ENCODE assay signal across 13 cellular contexts in genomic region chr4:151226004-151226932, GRCh38. TPM values are rescaled to one million over a fixed set of nuclear protein-coding genes. Genes with fewer than 3 reads are reported as not detected.
DNase-seq lines count a peak whose midpoint lies in the region; ATAC-seq and TF ChIP-seq lines count a peak whose summit lies in the region.
"Had no signal": no experiment of that assay in that cellular context is flagged by ENCODE, and none has a peak within 500 bp of the region (broad histone marks: within the 10 kb centered on the region; RNA-seq: fewer than 3 reads in every experiment).

No MANE protein-coding gene starts in this region.

- CTCF ChIA-PET in T-cell (lab: Charles Lee) = no interaction called here

- peak overlapping the region in 3 of 5 donors; percentile 21 to 58 (median 46) for H3K27ac ChIP-seq in adrenal gland
- H3K27ac ChIP-seq in cardiac muscle cell = peak overlapping the region; percentile 10

- H3K4me3 Mint-ChIP-seq in T-cell = no peak overlapping the region
- no peak overlapping the region for H3K4me3 Mint-ChIP-seq in stimulated activated naive B cell treated with anti-CD40 and anti-IgM and Interleukin-4, amounts not matched to agents 10 μg/mL and 1 μg/mL and 100 μg/mL, for 72 hours
- H3K4me3 Mint-ChIP-seq: T-helper 1 cell treated with Interleukin-12 subunit alpha and Interleukin-12 subunit beta and Interleukin-4 antibody, amounts not matched to agents 30 μg/mL and 1 μg/mL, for 36 hours had no signal

- H3K9me3 ChIP-seq in adrenal gland (replicated peaks in 1 of 3) = no peaks in the 10 kb centered on the region
- no peaks in the 10 kb centered on the region for H3K9me3 ChIP-seq in cardiac muscle cell (ENCODE audit: low read depth)

- no peaks in the 10 kb centered on the region for H3K27me3 ChIP-seq in adrenal gland
- H3K27me3 ChIP-seq in cardiac muscle cell = no peaks in the 10 kb centered on the region

- no peaks in the 10 kb centered on the region for H3K4me1 Mint-ChIP-seq in T-cell
- H3K4me1 Mint-ChIP-seq in stimulated activated naive B cell treated with anti-CD40 and anti-IgM and Interleukin-4, amounts not matched to agents 10 μg/mL and 1 μg/mL and 100 μg/mL, for 72 hours = no peaks in the 10 kb centered on the region

- ATAC-seq in T-cell (replicated peaks in 1 of 4) = no peak
- no peak for ATAC-seq in stimulated activated naive B cell treated with anti-CD40 and anti-IgM and Interleukin-4, amounts not matched to agents 10 μg/mL and 1 μg/mL and 100 μg/mL, for 72 hours (replicated peaks)

- no peak for TF ChIP-seq POLR2A in adrenal gland (IDR thresholded peaks at IDR 0.05)

- H3K4me1 ChIP-seq in adrenal gland (replicated peaks in 1 of 2) (peaks cover 19 to 27% of the 10 kb centered on the region in 2 donors), cardiac muscle cell (ENCODE audit: low read depth) (peaks cover 9% of the 10 kb centered on the region)

- 48 to 55% (median 49%) methylated on average over 10 of the region's 10 CpGs for WGBS in adrenal gland, 4 donors

- H3K36me3 ChIP-seq in adrenal gland (replicated peaks in 1 of 2) (no peaks in the 10 kb centered on the region), cardiac muscle cell (no peaks in the 10 kb centered on the region)

- intact Hi-C loops in adrenal gland (cut with DNase I) = no loop called here

- POLR2A ChIA-PET in T-cell (lab: Charles Lee) = no interaction called here

- TF ChIP-seq CTCF in adrenal gland (IDR thresholded peaks at IDR 0.05) (no peak), cardiac muscle cell (IDR thresholded peaks at IDR 0.05; ENCODE audit: low read depth, low read length) (no peak)

- H3K9me3 Mint-ChIP-seq in T-cell = no peaks in the 10 kb centered on the region
- H3K9me3 Mint-ChIP-seq in stimulated activated naive B cell treated with anti-CD40 and anti-IgM and Interleukin-4, amounts not matched to agents 10 μg/mL and 1 μg/mL and 100 μg/mL, for 72 hours = no peaks in the 10 kb centered on the region
- H3K9me3 Mint-ChIP-seq: T-helper 1 cell treated with Interleukin-12 subunit alpha and Interleukin-12 subunit beta and Interleukin-4 antibody, amounts not matched to agents 30 μg/mL and 1 μg/mL, for 36 hours had no signal

- H3K4me3 ChIP-seq in adrenal gland = peak overlapping the region in 1 of 4 donors; percentile 48
- H3K4me3 ChIP-seq in cardiac muscle cell = no peak overlapping the region

- H3K36me3 Mint-ChIP-seq in T-cell = no peaks in the 10 kb centered on the region
- H3K36me3 Mint-ChIP-seq in stimulated activated naive B cell treated with anti-CD40 and anti-IgM and Interleukin-4, amounts not matched to agents 10 μg/mL and 1 μg/mL and 100 μg/mL, for 72 hours = no peaks in the 10 kb centered on the region
- H3K36me3 Mint-ChIP-seq: brain had no signal

- no peak overlapping the region for H3K27ac Mint-ChIP-seq in T-cell
- H3K27ac Mint-ChIP-seq in stimulated activated naive B cell treated with anti-CD40 and anti-IgM and Interleukin-4, amounts not matched to agents 10 μg/mL and 1 μg/mL and 100 μg/mL, for 72 hours = no peak overlapping the region
- H3K27ac Mint-ChIP-seq: T-helper 1 cell treated with Interleukin-12 subunit alpha and Interleukin-12 subunit beta and Interleukin-4 antibody, amounts not matched to agents 30 μg/mL and 1 μg/mL, for 36 hours had no signal

- DNase-seq in Ammon's horn (ENCODE audit: low spot score) (peak; percentile 68), adrenal gland (no peak), cardiac muscle cell (ENCODE audit: low read depth in 1 of 2, low spot score in 1 of 2) (peak in 1 of 2 donors; percentile 89), putamen (ENCODE audit: low spot score) (peak; percentile 76), T-cell (no peak), NCI-H2227 treated with DMSO at 0.1 percent for 48 hours (lab: John Stamatoyannopoulos, UW) (no peak)
- no peak for DNase-seq in stimulated activated naive B cell treated with anti-CD40 and anti-IgM and Interleukin-4, amounts not matched to agents 10 μg/mL and 1 μg/mL and 100 μg/mL, for 72 hours
- DNase-seq in stimulated activated CD4-positive, alpha-beta T cell treated with anti-CD3 and anti-CD28 coated beads, Interleukin-1b, Interleukin-23, amount 100 ng/mL, for 48 hours = no peak
- DNase-seq: DMS79 treated with DMSO at 0.1 percent for 48 hours; KBM-7; stimulated activated CD4-positive, alpha-beta T cell treated with anti-CD3 and anti-CD28 coated beads, Interleukin-12 subunit alpha, Interleukin-12 subunit beta, amount 100 ng/mL, for 4 hours had no signal

- H3K27me3 Mint-ChIP-seq in T-cell = peaks cover 24 to 44% of the 10 kb centered on the region in 2 donors
- H3K27me3 Mint-ChIP-seq in stimulated activated naive B cell treated with anti-CD40 and anti-IgM and Interleukin-4, amounts not matched to agents 10 μg/mL and 1 μg/mL and 100 μg/mL, for 72 hours = peaks cover 16 to 23% of the 10 kb centered on the region in 2 donors
- H3K27me3 Mint-ChIP-seq: brain had no signal

RNA-seq across cellular contexts. Expression of gene PRSS48, which starts 50.7 kb away (rescaled TPM):
- total RNA-seq in adrenal gland = not detected
- not detected for polyA plus RNA-seq in adrenal gland
- total RNA-seq in cardiac muscle cell = not detected in 2 replicates
- polyA plus RNA-seq in cardiac muscle cell = not detected in 2 replicates
- total RNA-seq in T-cell = not detected

Comparison
In these comparisons a context has a peak if more than half of its experiments do, and no peak if none do; other contexts are left out.
1. DNase-seq: peak in Ammon's horn (single experiment) and putamen (single experiment); none in adrenal gland (0 of 7), T-cell (0 of 34), NCI-H2227 treated with DMSO at 0.1 percent for 48 hours (single experiment), stimulated activated naive B cell treated with anti-CD40 and anti-IgM and Interleukin-4, amounts not matched to agents 10 μg/mL and 1 μg/mL and 100 μg/mL, for 72 hours (single experiment) and stimulated activated CD4-positive, alpha-beta T cell treated with anti-CD3 and anti-CD28 coated beads, Interleukin-1b, Interleukin-23, amount 100 ng/mL, for 48 hours (single experiment).